Comparison of ENCODE assay signal across 1 cellular context in the genomic region with DNA sequence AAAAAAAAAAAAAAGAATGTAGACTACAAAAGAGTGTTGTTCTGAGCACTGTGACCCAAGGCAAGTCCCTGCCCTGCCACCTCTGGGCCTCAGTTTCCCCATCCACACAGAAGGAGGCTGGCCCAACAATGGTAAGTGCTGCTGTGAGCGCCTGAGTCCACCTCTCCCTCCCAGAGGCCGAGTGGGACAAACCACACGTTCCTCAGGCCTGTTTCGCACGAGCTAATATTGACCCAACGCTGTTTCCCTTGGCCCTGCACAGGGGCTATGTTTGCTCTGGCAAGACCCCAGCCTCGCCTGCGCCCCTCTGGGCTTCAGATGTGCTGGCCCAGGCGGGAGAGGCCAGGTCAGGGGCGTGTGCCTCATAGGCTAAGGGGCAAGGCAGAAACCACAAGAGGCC.
TF ChIP-seq lines count a peak whose summit lies in the region.

No MANE protein-coding gene starts in this region.

TF ChIP-seq in K562, 482 proteins besides CTCF, POLR2A, EP300 and RAD21 (continued from another document):
- TF ChIP-seq KAT2B (IDR thresholded peaks at IDR 0.05; ENCODE audit: low read depth, low read length): no peak
- TF ChIP-seq, protein P1, sequence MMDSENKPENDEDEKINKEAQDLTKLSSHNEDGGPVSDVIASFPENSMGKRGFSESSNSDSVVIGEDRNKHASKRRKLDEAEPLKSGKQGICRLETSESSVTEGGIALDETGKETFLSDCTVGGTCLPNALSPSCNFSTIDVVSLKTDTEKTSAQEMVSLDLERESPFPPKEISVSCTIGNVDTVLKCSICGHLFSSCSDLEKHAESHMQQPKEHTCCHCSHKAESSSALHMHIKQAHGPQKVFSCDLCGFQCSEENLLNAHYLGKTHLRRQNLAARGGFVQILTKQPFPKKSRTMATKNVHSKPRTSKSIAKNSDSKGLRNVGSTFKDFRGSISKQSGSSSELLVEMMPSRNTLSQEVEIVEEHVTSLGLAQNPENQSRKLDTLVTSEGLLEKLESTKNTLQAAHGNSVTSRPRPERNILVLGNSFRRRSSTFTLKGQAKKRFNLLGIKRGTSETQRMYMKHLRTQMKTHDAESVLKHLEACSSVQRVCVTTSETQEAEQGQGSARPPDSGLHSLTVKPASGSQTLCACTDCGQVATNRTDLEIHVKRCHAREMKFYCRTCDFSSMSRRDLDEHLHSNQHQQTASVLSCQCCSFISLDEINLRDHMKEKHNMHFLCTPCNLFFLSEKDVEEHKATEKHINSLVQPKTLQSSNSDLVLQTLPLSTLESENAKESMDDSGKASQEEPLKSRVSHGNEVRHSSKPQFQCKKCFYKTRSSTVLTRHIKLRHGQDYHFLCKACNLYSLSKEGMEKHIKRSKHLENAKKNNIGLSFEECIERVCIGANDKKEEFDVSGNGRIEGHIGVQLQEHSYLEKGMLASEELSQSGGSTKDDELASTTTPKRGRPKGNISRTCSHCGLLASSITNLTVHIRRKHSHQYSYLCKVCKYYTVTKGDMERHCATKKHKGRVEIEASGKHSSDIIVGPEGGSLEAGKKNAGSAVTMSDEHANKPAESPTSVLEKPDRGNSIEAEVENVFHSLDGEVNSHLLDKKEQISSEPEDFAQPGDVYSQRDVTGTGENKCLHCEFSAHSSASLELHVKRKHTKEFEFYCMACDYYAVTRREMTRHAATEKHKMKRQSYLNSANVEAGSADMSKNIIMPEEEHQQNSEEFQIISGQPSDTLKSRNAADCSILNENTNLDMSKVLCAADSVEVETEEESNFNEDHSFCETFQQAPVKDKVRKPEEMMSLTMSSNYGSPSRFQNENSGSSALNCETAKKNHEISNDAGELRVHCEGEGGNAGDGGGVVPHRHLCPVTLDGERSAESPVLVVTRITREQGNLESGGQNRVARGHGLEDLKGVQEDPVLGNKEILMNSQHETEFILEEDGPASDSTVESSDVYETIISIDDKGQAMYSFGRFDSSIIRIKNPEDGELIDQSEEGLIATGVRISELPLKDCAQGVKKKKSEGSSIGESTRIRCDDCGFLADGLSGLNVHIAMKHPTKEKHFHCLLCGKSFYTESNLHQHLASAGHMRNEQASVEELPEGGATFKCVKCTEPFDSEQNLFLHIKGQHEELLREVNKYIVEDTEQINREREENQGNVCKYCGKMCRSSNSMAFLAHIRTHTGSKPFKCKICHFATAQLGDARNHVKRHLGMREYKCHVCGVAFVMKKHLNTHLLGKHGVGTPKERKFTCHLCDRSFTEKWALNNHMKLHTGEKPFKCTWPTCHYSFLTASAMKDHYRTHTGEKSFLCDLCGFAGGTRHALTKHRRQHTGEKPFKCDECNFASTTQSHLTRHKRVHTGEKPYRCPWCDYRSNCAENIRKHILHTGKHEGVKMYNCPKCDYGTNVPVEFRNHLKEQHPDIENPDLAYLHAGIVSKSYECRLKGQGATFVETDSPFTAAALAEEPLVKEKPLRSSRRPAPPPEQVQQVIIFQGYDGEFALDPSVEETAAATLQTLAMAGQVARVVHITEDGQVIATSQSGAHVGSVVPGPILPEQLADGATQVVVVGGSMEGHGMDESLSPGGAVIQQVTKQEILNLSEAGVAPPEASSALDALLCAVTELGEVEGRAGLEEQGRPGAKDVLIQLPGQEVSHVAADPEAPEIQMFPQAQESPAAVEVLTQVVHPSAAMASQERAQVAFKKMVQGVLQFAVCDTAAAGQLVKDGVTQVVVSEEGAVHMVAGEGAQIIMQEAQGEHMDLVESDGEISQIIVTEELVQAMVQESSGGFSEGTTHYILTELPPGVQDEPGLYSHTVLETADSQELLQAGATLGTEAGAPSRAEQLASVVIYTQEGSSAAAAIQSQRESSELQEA (IDR thresholded peaks at IDR 0.05; ENCODE audit: low read depth): no peak
- TF ChIP-seq ZFPM2 (CRISPR knock-in tag; IDR thresholded peaks at IDR 0.05): no peak
- TF ChIP-seq U2AF2 (optimal IDR thresholded peaks at IDR 0.05; ENCODE audit: low read depth, low read length): no peak
- TF ChIP-seq ZNF668 (CRISPR knock-in tag; IDR thresholded peaks at IDR 0.05): 0 out of 2 replicates have a peak, but pooled peaks have one; percentile 3
- no peak for TF ChIP-seq HDAC8 (tag; IDR thresholded peaks at IDR 0.05)
- TF ChIP-seq, protein P2, sequence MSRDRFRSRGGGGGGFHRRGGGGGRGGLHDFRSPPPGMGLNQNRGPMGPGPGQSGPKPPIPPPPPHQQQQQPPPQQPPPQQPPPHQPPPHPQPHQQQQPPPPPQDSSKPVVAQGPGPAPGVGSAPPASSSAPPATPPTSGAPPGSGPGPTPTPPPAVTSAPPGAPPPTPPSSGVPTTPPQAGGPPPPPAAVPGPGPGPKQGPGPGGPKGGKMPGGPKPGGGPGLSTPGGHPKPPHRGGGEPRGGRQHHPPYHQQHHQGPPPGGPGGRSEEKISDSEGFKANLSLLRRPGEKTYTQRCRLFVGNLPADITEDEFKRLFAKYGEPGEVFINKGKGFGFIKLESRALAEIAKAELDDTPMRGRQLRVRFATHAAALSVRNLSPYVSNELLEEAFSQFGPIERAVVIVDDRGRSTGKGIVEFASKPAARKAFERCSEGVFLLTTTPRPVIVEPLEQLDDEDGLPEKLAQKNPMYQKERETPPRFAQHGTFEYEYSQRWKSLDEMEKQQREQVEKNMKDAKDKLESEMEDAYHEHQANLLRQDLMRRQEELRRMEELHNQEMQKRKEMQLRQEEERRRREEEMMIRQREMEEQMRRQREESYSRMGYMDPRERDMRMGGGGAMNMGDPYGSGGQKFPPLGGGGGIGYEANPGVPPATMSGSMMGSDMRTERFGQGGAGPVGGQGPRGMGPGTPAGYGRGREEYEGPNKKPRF (IDR thresholded peaks at IDR 0.05; ENCODE audit: low read depth, low read length): no peak
- no peak for TF ChIP-seq NELFE (IDR thresholded peaks at IDR 0.05; ENCODE audit: insufficient read depth, insufficient read length)
- no peak for TF ChIP-seq HMG20B (CRISPR knock-in tag; IDR thresholded peaks at IDR 0.05)
- no peak for TF ChIP-seq E4F1 (CRISPR knock-in tag; IDR thresholded peaks at IDR 0.05; ENCODE audit: borderline replicate concordance)
- TF ChIP-seq FOXK1 (CRISPR knock-in tag; IDR thresholded peaks at IDR 0.05; ENCODE audit: borderline replicate concordance): no peak
- TF ChIP-seq CUX1 (CRISPR knock-in tag; IDR thresholded peaks at IDR 0.05): no peak
- no peak for TF ChIP-seq ZC3H8 (IDR thresholded peaks at IDR 0.05)
